In genomic region chr1:33472349-33472980, GRCh38 we compare ENCODE assay signal across 8 cellular contexts.
DNase-seq lines count a peak whose midpoint lies in the region; ATAC-seq and TF ChIP-seq lines count a peak whose summit lies in the region.

ZSCAN20 (plus strand) TSS chr1:33472645; CDS start chr1:33479289, 6,644 bp downstream.

- DNase-seq in AG09319 (ENCODE audit: extremely low read depth, low read depth) (peak; percentile 94), NCI-H446 (lab: John Stamatoyannopoulos, UW) (peak; percentile 95 to 98), cerebellar nuclear complex (lab: John Stamatoyannopoulos, UW) (peak; percentile 94 to 98), islet precursor cell (peak; percentile 99)
- peak; percentile 84 for DNase-seq in stimulated activated CD4-positive, alpha-beta T cell treated with anti-CD3 and anti-CD28 coated beads, Interleukin-12 subunit alpha, Interleukin-12 subunit beta, amount 100 ng/mL, for 4 hours

- no peak for TF ChIP-seq CTCF in AG09319 (IDR thresholded peaks at IDR 0.05; ENCODE audit: low read depth, low read length)

- peak; percentile 94 for ATAC-seq in GM19035 (IDR thresholded peaks at IDR 0.05; ENCODE audit: unreplicated experiment)
- peak; percentile 89 for ATAC-seq in HG03342 (IDR thresholded peaks at IDR 0.05; ENCODE audit: unreplicated experiment)
- peak; percentile 96 for ATAC-seq in activated CD4-positive, CD25-positive, alpha-beta regulatory T cell treated with anti-CD3 and anti-CD28 coated beads, Interleukin-2, amount 50 U/mL, for 24 hours

Comparison
In these comparisons a context has a peak if more than half of its experiments do, and no peak if none do; other contexts are left out.
1. Peak in every context shown above with its lines: DNase-seq and ATAC-seq.